16 cellular contexts compared by ENCODE assay signal in the genomic region with DNA sequence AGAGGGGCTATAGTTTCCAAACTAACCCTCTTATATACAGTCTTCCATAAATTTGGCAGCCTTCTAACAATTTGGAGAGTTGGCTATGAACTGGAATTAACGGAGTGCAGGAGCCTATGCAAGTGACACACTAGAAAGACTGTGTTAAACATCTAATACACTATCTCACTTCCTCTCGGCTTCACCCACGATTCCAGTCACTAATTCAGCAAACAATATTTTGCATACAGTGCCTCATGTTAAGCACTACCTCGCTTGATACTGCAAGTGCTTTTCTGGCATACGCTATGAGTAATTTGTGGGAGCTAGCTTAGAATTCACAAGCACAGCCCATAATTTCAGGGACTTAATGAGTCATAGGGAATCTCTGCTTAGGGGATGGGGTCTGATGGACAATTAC.
DNase-seq lines count a peak whose midpoint lies in the region; ATAC-seq, FAIRE-seq and TF ChIP-seq lines count a peak whose summit lies in the region.
"Had no signal": no experiment of that assay in that cellular context is flagged by ENCODE, and none has a peak within 500 bp of the region (broad histone marks: within the 10 kb centered on the region; RNA-seq: fewer than 3 reads in every experiment).

No MANE protein-coding gene starts in this region.

- peak; percentile 57 for FAIRE-seq in GM12878 (lab: Jason Lieb, UNC)

- H3K4me1 Mint-ChIP-seq in T-cell = no peaks in the 10 kb centered on the region
- H3K4me1 Mint-ChIP-seq: neural crest cell; stimulated activated naive CD8-positive, alpha-beta T cell treated with anti-CD3 and anti-CD28 coated beads, Interleukin-15, amount 100 ng/mL, for 72 hours had no signal

- TF ChIP-seq POLR2A in GM12878 (IDR thresholded peaks at IDR 0.05; ENCODE audit: low read depth, low read length) = no peak

- H3K9me3 Mint-ChIP-seq in T-cell = peaks cover 7 to 8% (median 7%) of the 10 kb centered on the region in 3 donors

- POLR2A ChIA-PET in GM12878 (lab: Charles Lee) = no interaction called here
- POLR2A ChIA-PET in T-cell (lab: Charles Lee) = interaction anchor here in 1 of 2 donors (0.6 kb wide), 1 partner anchor 9 kb away, joined by 6 read pairs; no protein-coding TSS in a partner anchor

- H3K23ac ChIP-seq in trophoblast cell (ENCODE audit: low read length) = no peak overlapping the region

- H3K27me3 ChIP-seq in GM12878 (replicated peaks in 1 of 2; ENCODE audit: control insufficient read depth in 2 of 2, insufficient read depth in 2 of 2, low read length in 1 of 2) (no peaks in the 10 kb centered on the region), trophoblast cell (ENCODE audit: insufficient read depth, low read length) (no peaks in the 10 kb centered on the region)

- H3K79me2 ChIP-seq in GM12878 (ENCODE audit: control insufficient read depth, insufficient read depth, low read length) = no peaks in the 10 kb centered on the region
- H3K79me2 ChIP-seq in trophoblast cell (ENCODE audit: control insufficient read depth, insufficient read depth, low read length, poor library complexity) = no peaks in the 10 kb centered on the region

- no peak overlapping the region for H2BK12ac ChIP-seq in trophoblast cell (ENCODE audit: low read length)

- RAD21 ChIA-PET in GM12878 (lab: Charles Lee; ENCODE audit: unreplicated experiment) = interaction anchor here (1.4 kb wide), 1 partner anchor 22 kb away, joined by 4 read pairs; no protein-coding TSS in a partner anchor

- no peak overlapping the region for H2AK5ac ChIP-seq in trophoblast cell (ENCODE audit: low read length)

- H2AFZ ChIP-seq in GM12878 (ENCODE audit: control insufficient read depth, low read depth, low read length) (0 out of 2 replicates have a peak overlapping the region, but pooled peaks have one; percentile 4), trophoblast cell (ENCODE audit: insufficient read depth, low read length, poor library complexity) (no peak overlapping the region)

- no peaks in the 10 kb centered on the region for H3K36me3 Mint-ChIP-seq in T-cell

- no peak overlapping the region for H4K91ac ChIP-seq in trophoblast cell (ENCODE audit: low read depth, low read length)

- no peak for TF ChIP-seq EP300 in GM12878 (IDR thresholded peaks at IDR 0.05; ENCODE audit: borderline replicate concordance in 1 of 2, control insufficient read depth in 1 of 2, low read depth in 2 of 2, low read length in 2 of 2)

- H3K36me3 ChIP-seq in GM12878 (ENCODE audit: control insufficient read depth in 2 of 2, insufficient read depth in 2 of 2, low read length in 1 of 2) = no peaks in the 10 kb centered on the region
- no peaks in the 10 kb centered on the region for H3K36me3 ChIP-seq in trophoblast cell (ENCODE audit: control insufficient read depth in 1 of 2, insufficient read depth in 2 of 2, low read length in 2 of 2)
- H3K36me3 ChIP-seq: lower lobe of right lung had no signal

- no peak overlapping the region for H3K4ac ChIP-seq in trophoblast cell (ENCODE audit: low read depth, low read length)

- SMC1A ChIA-PET in GM12878 (lab: Charles Lee; ENCODE audit: uncharacterized antibody, unreplicated experiment) = interaction anchor here (0.5 to 1.2 kb wide), 4 partner anchors 9 to 16 kb away, joined by 3 read pairs; no protein-coding TSS in a partner anchor

- peak; percentile 94 for ATAC-seq in GM18867 (IDR thresholded peaks at IDR 0.05; ENCODE audit: unreplicated experiment)
- ATAC-seq in GM21529 (IDR thresholded peaks at IDR 0.05; ENCODE audit: unreplicated experiment) = peak; percentile 86
- ATAC-seq in HG03045 (IDR thresholded peaks at IDR 0.05; ENCODE audit: unreplicated experiment) = peak; percentile 82
- peak; percentile 65 for ATAC-seq in GM12878
- ATAC-seq in T-cell (replicated peaks in 1 of 4) = no peak
- ATAC-seq: lower lobe of right lung; right cardiac atrium; stimulated activated naive CD8-positive, alpha-beta T cell treated with anti-CD3 and anti-CD28 coated beads, Interleukin-15, amount 100 ng/mL, for 72 hours had no signal

- no peak overlapping the region for H3K27ac Mint-ChIP-seq in T-cell
- H3K27ac Mint-ChIP-seq: stimulated activated naive CD8-positive, alpha-beta T cell treated with anti-CD3 and anti-CD28 coated beads, Interleukin-15, amount 100 ng/mL, for 72 hours had no signal

- no peak overlapping the region for H3K4me3 Mint-ChIP-seq in T-cell
- H3K4me3 Mint-ChIP-seq: neural crest cell; stimulated activated naive CD8-positive, alpha-beta T cell treated with anti-CD3 and anti-CD28 coated beads, Interleukin-15, amount 100 ng/mL, for 72 hours had no signal

- CTCF ChIA-PET in GM12878 (lab: Yijun Ruan, JAX) = no interaction called here
- CTCF ChIA-PET in T-cell (lab: Charles Lee) = no interaction called here

- TF ChIP-seq RAD21 in GM12878 (IDR thresholded peaks at IDR 0.05; ENCODE audit: insufficient read depth, low read depth, low read length) = no peak

- no peak overlapping the region for H3K4me2 ChIP-seq in GM12878 (ENCODE audit: control insufficient read depth, insufficient read depth)
- H3K4me2 ChIP-seq in trophoblast cell (ENCODE audit: low read length) = no peak overlapping the region

- H3K27ac ChIP-seq in GM12878 (ENCODE audit: control insufficient read depth, insufficient read depth) (no peak overlapping the region), trophoblast cell (ENCODE audit: low read depth, low read length) (no peak overlapping the region)
- H3K27ac ChIP-seq: coronary artery, lower lobe of right lung had no signal

- H3K4me3 ChIP-seq in GM12878 = no peak overlapping the region
- H3K4me3 ChIP-seq in trophoblast cell (ENCODE audit: low read depth, low read length) = no peak overlapping the region
- H3K4me3 ChIP-seq: coronary artery, lower lobe of right lung had no signal

- H3K4me1 ChIP-seq in GM12878 (ENCODE audit: control insufficient read depth, insufficient read depth, low read length) = no peaks in the 10 kb centered on the region
- peaks cover 2 to 3% of the 10 kb centered on the region in 2 experiments for H3K4me1 ChIP-seq in trophoblast cell (ENCODE audit: control insufficient read depth in 1 of 2, insufficient read depth in 2 of 2, low read length in 2 of 2)
- H3K4me1 ChIP-seq: lower lobe of right lung had no signal

- no peak overlapping the region for H4K8ac ChIP-seq in trophoblast cell (ENCODE audit: low read depth, low read length)

- peaks cover 4% of the 10 kb centered on the region; the same call in 2 of the 3 replicates for H3K9me3 ChIP-seq in GM12878 (replicated peaks; ENCODE audit: control insufficient read depth, insufficient read depth, low read length)
- H3K9me3 ChIP-seq in trophoblast cell (ENCODE audit: insufficient read depth, low read depth, low read length) = no peaks in the 10 kb centered on the region
- H3K9me3 ChIP-seq: lower lobe of right lung had no signal

- no peak overlapping the region for H3K14ac ChIP-seq in trophoblast cell (ENCODE audit: low read length)

- BruUV-seq in GM12878 (replicated peaks; lab: Mats Ljungman, UMichigan) = no TSS peak

- WGBS in GM12878 (ENCODE audit: insufficient coverage, insufficient replicate concordance, low lambda C conversion rate, missing lambda C conversion rate) = 88% methylated on average over 5 of the region's 5 CpGs
- no CpG with 5 or more reads among the region's 5 CpGs for WGBS in trophoblast cell (ENCODE audit: extremely low coverage, insufficient coverage, insufficient read length)

- H3K18ac ChIP-seq in trophoblast cell (ENCODE audit: low read length) = no peak overlapping the region

- no peaks in the 10 kb centered on the region for H4K20me1 ChIP-seq in GM12878 (ENCODE audit: control insufficient read depth, insufficient read depth)

- DNase-seq in GM12878 (ENCODE audit: low read depth, low spot score) (no peak), SW480 (ENCODE audit: low spot score) (no peak), trophoblast cell (no peak), T-cell (no peak)
- no peak for DNase-seq in activated CD8-positive, alpha-beta memory T cell treated with anti-CD3 and anti-CD28 coated beads for 24 hours
- DNase-seq: activated T-cell treated with anti-CD3 and anti-CD28 coated beads, Interleukin-2, amount 50 U/mL, for 1 hour; lower lobe of right lung; NCI-H1092; NCI-H345; right cardiac atrium; stimulated activated naive CD8-positive, alpha-beta T cell treated with anti-CD3 and anti-CD28 coated beads, Interleukin-15, amount 100 ng/mL, for 72 hours had no signal

- intact Hi-C loops in GM12878 (cut with micrococcal nuclease; ENCODE audit: unreplicated experiment) = no loop called here

- H3K27me3 Mint-ChIP-seq in T-cell = no peaks in the 10 kb centered on the region
- H3K27me3 Mint-ChIP-seq: stimulated activated naive CD8-positive, alpha-beta T cell treated with anti-CD3 and anti-CD28 coated beads, Interleukin-15, amount 100 ng/mL, for 72 hours had no signal

- in situ Hi-C loops in GM12878 (cut with MboI) = no loop called here

- H3K79me1 ChIP-seq in trophoblast cell (ENCODE audit: low read length) = peaks cover 6% of the 10 kb centered on the region

- no peak overlapping the region for H2BK5ac ChIP-seq in trophoblast cell (ENCODE audit: low read depth, low read length, poor library complexity)

- H4K12ac ChIP-seq in trophoblast cell (ENCODE audit: low read depth, low read length) = no peak overlapping the region

- no peak overlapping the region for H2BK120ac ChIP-seq in trophoblast cell (ENCODE audit: insufficient read depth, low read length, poor library complexity)

- no peak for TF ChIP-seq CTCF in GM12878 (IDR thresholded peaks at IDR 0.05 in 2 of 3, conservative IDR thresholded peaks at IDR 0.05 in 1 of 3; ENCODE audit: control insufficient read depth in 2 of 3, extremely low read depth in 1 of 3, insufficient read depth in 1 of 3, low read depth in 3 of 3, low read length in 3 of 3)

- no peak overlapping the region for H3K9ac ChIP-seq in GM12878 (ENCODE audit: control insufficient read depth, insufficient read depth, low read length)
- no peak overlapping the region for H3K9ac ChIP-seq in trophoblast cell (ENCODE audit: low read length)

Comparison
In these comparisons a context has a peak if more than half of its experiments do, and no peak if none do; other contexts are left out.
1. ATAC-seq: peak in GM18867 (single experiment), GM21529 (single experiment), HG03045 (single experiment) and GM12878 (single experiment); none in T-cell (0 of 4).